ENCODE assay signal across 8 cellular contexts in genomic region chr22:38202437-38203089, GRCh38. TPM values are rescaled to one million over a fixed set of nuclear protein-coding genes. Genes with fewer than 3 reads are reported as not detected.
DNase-seq lines count a peak whose midpoint lies in the region; ATAC-seq and TF ChIP-seq lines count a peak whose summit lies in the region.

No MANE protein-coding gene starts in this region.

- no peaks in the 10 kb centered on the region for H3K9me3 Mint-ChIP-seq in activated B cell treated with CpG ODN at 0.5 μM for 24 hours

- no peaks in the 10 kb centered on the region for H3K36me3 ChIP-seq in Karpas-422 (ENCODE audit: insufficient read depth, low read length)

- H3K4me1 ChIP-seq in Karpas-422 (ENCODE audit: low read length) = peaks cover 37% of the 10 kb centered on the region

- H3K27me3 ChIP-seq in Karpas-422 (ENCODE audit: low read length) = no peaks in the 10 kb centered on the region

- no peaks in the 10 kb centered on the region for H3K9me2 ChIP-seq in Karpas-422 (replicated peaks; ENCODE audit: insufficient read depth, low read length)

- H4K20me1 ChIP-seq in Karpas-422 (ENCODE audit: insufficient read depth, low read depth, low read length) = peaks cover 21% of the 10 kb centered on the region

- no peak for TF ChIP-seq CTCF in C4-2B (conservative IDR thresholded peaks at IDR 0.05)
- TF ChIP-seq CTCF in activated B cell treated with CpG ODN at 0.5 μM for 24 hours (IDR thresholded peaks at IDR 0.05) = no peak

- H3K4me3 ChIP-seq in Karpas-422 (ENCODE audit: low read length) = peak overlapping the region; percentile 73

- peak overlapping the region; percentile 82 for H2AFZ ChIP-seq in Karpas-422 (ENCODE audit: low read length)

- H3K27ac ChIP-seq in C4-2B (peak overlapping the region; percentile 59), Karpas-422 (ENCODE audit: low read length) (no peak overlapping the region), cingulate gyrus (ENCODE audit: low read depth, low read length) (peak overlapping the region; percentile 72)

- DNase-seq in Karpas-422 (peak; percentile 80), activated B cell treated with CpG ODN at 0.5 μM for 24 hours (peak; percentile 53), left kidney (ENCODE audit: low read depth, low spot score) (peak; percentile 86), OCI-M2 (lab: John Stamatoyannopoulos, UW; ENCODE audit: unreplicated experiment) (no peak)
- DNase-seq in stimulated activated CD4-positive, alpha-beta T cell treated with anti-CD3 and anti-CD28 coated beads, Interleukin-2, amount 100 ng/mL, for 48 hours = peak; percentile 45 to 47

- POLR2A ChIA-PET in activated B cell treated with CpG ODN at 0.5 μM for 24 hours (lab: Charles Lee) = interaction anchor here (1.1 to 1.7 kb wide), 5 partner anchors 12 to 52 kb away, joined by 3 to 11 read pairs (median 3); partner anchors contain the start of gene PLA2G6

- peak overlapping the region; percentile 86 for H3K4me3 Mint-ChIP-seq in activated B cell treated with CpG ODN at 0.5 μM for 24 hours

- H3K4me1 Mint-ChIP-seq in activated B cell treated with CpG ODN at 0.5 μM for 24 hours = peaks cover 51% of the 10 kb centered on the region

- CTCF ChIA-PET in activated B cell treated with CpG ODN at 0.5 μM for 24 hours (lab: Charles Lee) = interaction anchor here (1.0 to 2.1 kb wide), 2 partner anchors 13 to 151 kb away, joined by 4 to 8 read pairs; no protein-coding TSS in a partner anchor

- H3K36me3 Mint-ChIP-seq in activated B cell treated with CpG ODN at 0.5 μM for 24 hours (ENCODE audit: low read depth) = no peaks in the 10 kb centered on the region

- intact Hi-C loops in activated B cell treated with CpG ODN at 0.5 μM for 24 hours (cut with micrococcal nuclease) = loop anchor here (1.0 to 10.0 kb wide), 4 partner anchors 12 to 370 kb away; partner anchors contain the start of genes DMC1 and PICK1

- H3K79me2 ChIP-seq in Karpas-422 (ENCODE audit: low read length) = no peaks in the 10 kb centered on the region

- H3K27me3 Mint-ChIP-seq in activated B cell treated with CpG ODN at 0.5 μM for 24 hours = no peaks in the 10 kb centered on the region

- H3K9me3 ChIP-seq in Karpas-422 (ENCODE audit: low read length) = no peaks in the 10 kb centered on the region

- ATAC-seq in GM19455 (IDR thresholded peaks at IDR 0.05; ENCODE audit: unreplicated experiment) = peak; percentile 10
- peak; percentile 30 for ATAC-seq in activated B cell treated with CpG ODN at 0.5 μM for 24 hours (ENCODE audit: low read depth)

- H3K9ac ChIP-seq in Karpas-422 (ENCODE audit: low read length) = peak overlapping the region; percentile 67

- no peak overlapping the region for H3K27ac Mint-ChIP-seq in activated B cell treated with CpG ODN at 0.5 μM for 24 hours

- H3K4me2 ChIP-seq in Karpas-422 (ENCODE audit: low read depth, low read length, poor library complexity, severe bottlenecking) = peak overlapping the region; percentile 83

RNA-seq across cellular contexts. Expression of gene MAFF, which starts 0.8 kb away (rescaled TPM):
- 2.9 and 9.0 TPM in 2 replicates for total RNA-seq in Karpas-422 (2014; rRNA removed; shearing (Covaris generic); ENCODE audit: low replicate concordance)
- 2.3 and 4.5 TPM in 2 replicates for total RNA-seq in activated B cell treated with CpG ODN at 0.5 μM for 24 hours

RNA-seq across cellular contexts. Expression of gene PLA2G6, which starts 20.9 kb away (rescaled TPM):
- 76.6 and 88.0 TPM in 2 replicates for total RNA-seq in Karpas-422 (2014; rRNA removed; shearing (Covaris generic); ENCODE audit: low replicate concordance)
- total RNA-seq in activated B cell treated with CpG ODN at 0.5 μM for 24 hours = 53.0 and 64.0 TPM in 2 replicates
